In the genomic region with DNA sequence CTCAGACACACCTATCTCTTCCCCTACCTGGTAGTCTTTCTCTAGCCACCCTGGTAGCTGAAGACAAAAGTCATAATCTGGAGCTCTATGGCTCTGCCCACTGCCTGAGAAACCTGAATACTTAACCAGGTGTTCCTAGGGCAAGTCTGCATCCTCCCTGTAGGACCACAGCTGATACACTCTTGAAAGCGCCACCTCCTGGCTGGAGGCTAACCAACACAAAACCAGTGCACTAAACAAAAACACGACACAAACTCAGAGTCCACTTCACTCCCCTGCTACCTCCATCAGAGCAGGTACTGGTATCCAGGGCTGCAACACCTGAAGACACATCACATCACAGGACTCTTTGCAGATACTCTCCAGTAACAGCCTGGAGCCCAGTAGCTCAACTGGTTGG, we compare ENCODE assay signal across 2 cellular contexts.
TF ChIP-seq lines count a peak whose summit lies in the region.

No MANE protein-coding gene starts in this region.

TF ChIP-seq in SK-N-SH, 30 proteins besides CTCF, POLR2A, EP300 and RAD21 (continued from another document):
- TF ChIP-seq, protein P1, sequence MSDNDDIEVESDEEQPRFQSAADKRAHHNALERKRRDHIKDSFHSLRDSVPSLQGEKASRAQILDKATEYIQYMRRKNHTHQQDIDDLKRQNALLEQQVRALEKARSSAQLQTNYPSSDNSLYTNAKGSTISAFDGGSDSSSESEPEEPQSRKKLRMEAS (IDR thresholded peaks at IDR 0.05; ENCODE audit: low read depth): no peak
- no peak for TF ChIP-seq FOXJ3 (CRISPR knock-in tag; IDR thresholded peaks at IDR 0.05)
- TF ChIP-seq RXRA (IDR thresholded peaks at IDR 0.05; ENCODE audit: borderline replicate concordance, low read depth): no peak
- no peak for TF ChIP-seq NFIC (IDR thresholded peaks at IDR 0.05; ENCODE audit: borderline replicate concordance)
TF ChIP-seq in SK-N-SH: peak in this region for 0.

TF ChIP-seq in SK-N-SH treated with all-trans-retinoic acid at 6 μM for 48 hours, 23 proteins besides CTCF, POLR2A, EP300 and RAD21 (continued from another document):
- TF ChIP-seq, protein P2, sequence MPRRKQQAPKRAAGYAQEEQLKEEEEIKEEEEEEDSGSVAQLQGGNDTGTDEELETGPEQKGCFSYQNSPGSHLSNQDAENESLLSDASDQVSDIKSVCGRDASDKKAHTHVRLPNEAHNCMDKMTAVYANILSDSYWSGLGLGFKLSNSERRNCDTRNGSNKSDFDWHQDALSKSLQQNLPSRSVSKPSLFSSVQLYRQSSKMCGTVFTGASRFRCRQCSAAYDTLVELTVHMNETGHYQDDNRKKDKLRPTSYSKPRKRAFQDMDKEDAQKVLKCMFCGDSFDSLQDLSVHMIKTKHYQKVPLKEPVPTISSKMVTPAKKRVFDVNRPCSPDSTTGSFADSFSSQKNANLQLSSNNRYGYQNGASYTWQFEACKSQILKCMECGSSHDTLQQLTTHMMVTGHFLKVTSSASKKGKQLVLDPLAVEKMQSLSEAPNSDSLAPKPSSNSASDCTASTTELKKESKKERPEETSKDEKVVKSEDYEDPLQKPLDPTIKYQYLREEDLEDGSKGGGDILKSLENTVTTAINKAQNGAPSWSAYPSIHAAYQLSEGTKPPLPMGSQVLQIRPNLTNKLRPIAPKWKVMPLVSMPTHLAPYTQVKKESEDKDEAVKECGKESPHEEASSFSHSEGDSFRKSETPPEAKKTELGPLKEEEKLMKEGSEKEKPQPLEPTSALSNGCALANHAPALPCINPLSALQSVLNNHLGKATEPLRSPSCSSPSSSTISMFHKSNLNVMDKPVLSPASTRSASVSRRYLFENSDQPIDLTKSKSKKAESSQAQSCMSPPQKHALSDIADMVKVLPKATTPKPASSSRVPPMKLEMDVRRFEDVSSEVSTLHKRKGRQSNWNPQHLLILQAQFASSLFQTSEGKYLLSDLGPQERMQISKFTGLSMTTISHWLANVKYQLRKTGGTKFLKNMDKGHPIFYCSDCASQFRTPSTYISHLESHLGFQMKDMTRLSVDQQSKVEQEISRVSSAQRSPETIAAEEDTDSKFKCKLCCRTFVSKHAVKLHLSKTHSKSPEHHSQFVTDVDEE (CRISPR knock-in tag; IDR thresholded peaks at IDR 0.05): no peak
- TF ChIP-seq ZNF70 (CRISPR knock-in tag; IDR thresholded peaks at IDR 0.05) (no peak), ZFP30 (CRISPR knock-in tag; IDR thresholded peaks at IDR 0.05) (no peak), ISL1 (CRISPR knock-in tag; IDR thresholded peaks at IDR 0.05) (no peak), TOX (CRISPR knock-in tag; IDR thresholded peaks at IDR 0.05; ENCODE audit: borderline replicate concordance) (no peak), OSR1 (CRISPR knock-in tag; IDR thresholded peaks at IDR 0.05) (no peak), BACH2 (CRISPR knock-in tag; IDR thresholded peaks at IDR 0.05; ENCODE audit: borderline replicate concordance) (no peak), TCF4 (CRISPR knock-in tag; IDR thresholded peaks at IDR 0.05; ENCODE audit: borderline replicate concordance) (no peak)
